ENCODE assay signal across 20 cellular contexts in genomic region chr7:73908123-73908611, GRCh38. TPM values are rescaled to one million over a fixed set of nuclear protein-coding genes. Genes with fewer than 3 reads are reported as not detected.
DNase-seq lines count a peak whose midpoint lies in the region; ATAC-seq and TF ChIP-seq lines count a peak whose summit lies in the region.
"Had no signal": no experiment of that assay in that cellular context is flagged by ENCODE, and none has a peak within 500 bp of the region (broad histone marks: within the 10 kb centered on the region; RNA-seq: fewer than 3 reads in every experiment).

No MANE protein-coding gene starts in this region.

- no peak overlapping the region for H2BK15ac ChIP-seq in neuronal stem cell (ENCODE audit: low read length)

- peak overlapping the region; percentile 55 for H3K23ac ChIP-seq in neuronal stem cell (ENCODE audit: low read depth, low read length, poor library complexity)

- no peak overlapping the region for H2BK5ac ChIP-seq in neuronal stem cell (ENCODE audit: low read length)

- no peak for ATAC-seq in HG02588 (IDR thresholded peaks at IDR 0.05; ENCODE audit: unreplicated experiment)
- ATAC-seq: K562 had no signal

- H4K8ac ChIP-seq in neuronal stem cell (ENCODE audit: low read depth, low read length) = no peak overlapping the region

- DNase-seq in activated CD8-positive, alpha-beta memory T cell treated with anti-CD3 and anti-CD28 coated beads, Interleukin-2, amount 50 U/mL, for 48 hours = peak; percentile 25
- DNase-seq in activated CD8-positive, alpha-beta memory T cell treated with anti-CD3 and anti-CD28 coated beads for 24 hours = no peak
- DNase-seq in iPS-NIHi11 (ENCODE audit: low spot score) (peak; percentile 13), neuronal stem cell (ENCODE audit: low spot score) (no peak), vagina (ENCODE audit: extremely low spot score in 2 of 2) (peak; percentile 84 to 95), cerebellum (ENCODE audit: low spot score) (no peak), medulla oblongata (ENCODE audit: extremely low spot score) (no peak)
- DNase-seq: 8988T, BE2C, DMS53, MV-4-11, NCI-H1417, NCI-H187 treated with DMSO at 0.1 percent for 48 hours, NCI-H446, NCI-H69 had no signal

- H3K4ac ChIP-seq in neuronal stem cell (ENCODE audit: low read length) = no peak overlapping the region

- no peak for TF ChIP-seq POLR2A in vagina (IDR thresholded peaks at IDR 0.05)

- no peak overlapping the region for H2BK12ac ChIP-seq in neuronal stem cell (ENCODE audit: low read length)

- peak overlapping the region; percentile 5 for H2AK5ac ChIP-seq in neuronal stem cell (ENCODE audit: low read depth, low read length)

- H3K9me3 ChIP-seq in neuronal stem cell (replicated peaks in 1 of 2; ENCODE audit: control insufficient read depth in 2 of 2, insufficient read depth in 1 of 2, low read depth in 1 of 2, low read length in 2 of 2) = no peaks in the 10 kb centered on the region
- H3K9me3 ChIP-seq in vagina = no peaks in the 10 kb centered on the region
- H3K9me3 ChIP-seq: BE2C, HAP-1 had no signal

- H3K36me3 ChIP-seq in neuronal stem cell (replicated peaks in 1 of 2; ENCODE audit: control insufficient read depth in 2 of 2, insufficient read depth in 2 of 2, low read length in 2 of 2) (no peaks in the 10 kb centered on the region), vagina (no peaks in the 10 kb centered on the region)
- H3K36me3 ChIP-seq: BE2C, HAP-1 had no signal

- H3K4me1 ChIP-seq in neuronal stem cell (ENCODE audit: control insufficient read depth in 2 of 2, insufficient read depth in 1 of 2, low read depth in 1 of 2, low read length in 2 of 2) (peaks cover 0 to 5% of the 10 kb centered on the region in 2 donors), vagina (peaks cover 16% of the 10 kb centered on the region)
- H3K4me1 ChIP-seq: BE2C, HAP-1 had no signal

- H3K14ac ChIP-seq in neuronal stem cell (ENCODE audit: low read length) = no peak overlapping the region

- no peak overlapping the region for H3K9ac ChIP-seq in neuronal stem cell (ENCODE audit: low read depth, low read length, poor library complexity)

- no peak overlapping the region for H3K27ac ChIP-seq in neuronal stem cell (replicated peaks; ENCODE audit: low read length)
- H3K27ac ChIP-seq in vagina = no peak overlapping the region

- H3K27me3 ChIP-seq in neuronal stem cell (ENCODE audit: control insufficient read depth in 3 of 3, insufficient read depth in 3 of 3, low read depth in 1 of 3, low read length in 3 of 3) (no peaks in the 10 kb centered on the region), vagina (no peaks in the 10 kb centered on the region)
- H3K27me3 ChIP-seq: BE2C had no signal

- H4K91ac ChIP-seq in neuronal stem cell (ENCODE audit: low read depth, low read length, poor library complexity) = no peak overlapping the region

- intact Hi-C loops in vagina (cut with DNase I) = no loop called here

- no peak overlapping the region for H2BK120ac ChIP-seq in neuronal stem cell (ENCODE audit: low read depth, low read length)

- no peaks in the 10 kb centered on the region for H3K79me1 ChIP-seq in neuronal stem cell (ENCODE audit: low read depth, low read length)

- no peak for TF ChIP-seq CTCF in vagina (IDR thresholded peaks at IDR 0.05)

- peak overlapping the region; percentile 83 for H3K18ac ChIP-seq in neuronal stem cell (ENCODE audit: low read length)

- H3K4me3 ChIP-seq in neuronal stem cell (ENCODE audit: low read length in 2 of 2) (no peak overlapping the region), vagina (no peak overlapping the region)
- H3K4me3 ChIP-seq: HAP-1, K562 had no signal

- H2AFZ ChIP-seq in neuronal stem cell (ENCODE audit: low read length) = no peak overlapping the region

- no peak overlapping the region for H3K4me2 ChIP-seq in neuronal stem cell (ENCODE audit: insufficient read depth, low read length, poor library complexity, severe bottlenecking)

- WGBS in neuronal stem cell (ENCODE audit: extremely low coverage in 2 of 2, insufficient read length in 2 of 2, insufficient replicate concordance in 1 of 2), 2 donors = no CpG with 5 or more reads among the region's 17 CpGs

RNA-seq across cellular contexts. Expression of gene TMEM270, which starts 47.2 kb away (rescaled TPM):
- not detected for polyA plus RNA-seq in neuronal stem cell (2013, experiment 1 of 2)
- 0.04 TPM for polyA plus RNA-seq in neuronal stem cell (2013, experiment 2 of 2)
- total RNA-seq in vagina (not detected), cerebellum (not detected)
- total RNA-seq: CD4-positive, alpha-beta T cell; K562; OCI-LY7 had no signal
- polyA plus RNA-seq: K562 had no signal

Comparison
In these comparisons a context has a peak if more than half of its experiments do, and no peak if none do; other contexts are left out.
1. DNase-seq: peak in activated CD8-positive, alpha-beta memory T cell treated with anti-CD3 and anti-CD28 coated beads, Interleukin-2, amount 50 U/mL, for 48 hours (single experiment), iPS-NIHi11 (single experiment) and vagina (2 of 2); none in activated CD8-positive, alpha-beta memory T cell treated with anti-CD3 and anti-CD28 coated beads for 24 hours (single experiment), neuronal stem cell (single experiment), cerebellum (single experiment) and medulla oblongata (single experiment).